Comparison of ENCODE assay signal across 16 cellular contexts in genomic region chr2:74019516-74019915, GRCh38. TPM values are rescaled to one million over a fixed set of nuclear protein-coding genes. Genes with fewer than 3 reads are reported as not detected.
DNase-seq lines count a peak whose midpoint lies in the region; TF ChIP-seq lines count a peak whose summit lies in the region.
"Had no signal": no experiment of that assay in that cellular context is flagged by ENCODE, and none has a peak within 500 bp of the region (broad histone marks: within the 10 kb centered on the region; RNA-seq: fewer than 3 reads in every experiment).

No MANE protein-coding gene starts in this region.

- peaks cover 7% of the 10 kb centered on the region for H3K4me1 Mint-ChIP-seq in neural progenitor cell

- peaks cover 52% of the 10 kb centered on the region for H3K79me2 ChIP-seq in neural progenitor cell (ENCODE audit: low read depth)

- H3K27ac Mint-ChIP-seq in neural progenitor cell, result peak overlapping the region; percentile 3
- H3K27ac Mint-ChIP-seq: activated naive CD8-positive, alpha-beta T cell treated with anti-CD3 and anti-CD28 coated beads for 36 hours; activated T-helper 1 cell treated with anti-CD3 and anti-CD28 coated beads, Interleukin-12 subunit alpha, Interleukin-12 subunit beta, Interleukin-2, Interleukin-4 antibody, amounts not matched to agents 30 ng/mL and 10 ng/mL and 1 ng/mL, durations not matched to agents 14 hours and 24 hours and 36 hours had no signal

- no peaks in the 10 kb centered on the region for H3K36me3 ChIP-seq in neural progenitor cell
- H3K36me3 ChIP-seq: colonic mucosa, SJSA1, uterus had no signal

- no peak overlapping the region for H3K9ac ChIP-seq in neural progenitor cell

- peaks cover 3% of the 10 kb centered on the region for H3K36me3 Mint-ChIP-seq in neural progenitor cell

- TF ChIP-seq CTCF in neural progenitor cell (IDR thresholded peaks at IDR 0.05), result no peak

- peaks cover 50% of the 10 kb centered on the region for H4K20me1 ChIP-seq in neural progenitor cell (ENCODE audit: low read depth)

- no peaks in the 10 kb centered on the region for H3K27me3 ChIP-seq in neural progenitor cell
- H3K27me3 ChIP-seq: colonic mucosa, SJSA1, uterus had no signal

- no peak overlapping the region for H3K4me3 Mint-ChIP-seq in neural progenitor cell
- H3K4me3 Mint-ChIP-seq: activated naive CD8-positive, alpha-beta T cell treated with anti-CD3 and anti-CD28 coated beads for 36 hours; activated T-helper 1 cell treated with anti-CD3 and anti-CD28 coated beads, Interleukin-12 subunit alpha, Interleukin-12 subunit beta, Interleukin-2, Interleukin-4 antibody, amounts not matched to agents 30 ng/mL and 10 ng/mL and 1 ng/mL, durations not matched to agents 14 hours and 24 hours and 36 hours had no signal

- H3K9me3 Mint-ChIP-seq in neural progenitor cell, result no peaks in the 10 kb centered on the region
- H3K9me3 Mint-ChIP-seq: activated naive CD8-positive, alpha-beta T cell treated with anti-CD3 and anti-CD28 coated beads for 36 hours; activated T-helper 1 cell treated with anti-CD3 and anti-CD28 coated beads, Interleukin-12 subunit alpha, Interleukin-12 subunit beta, Interleukin-2, Interleukin-4 antibody, amounts not matched to agents 30 ng/mL and 10 ng/mL and 1 ng/mL, durations not matched to agents 14 hours and 24 hours and 36 hours had no signal

- no peak overlapping the region for H3K4me3 ChIP-seq in neural progenitor cell
- H3K4me3 ChIP-seq: colonic mucosa, SJSA1, uterus had no signal

- no peak overlapping the region for H2AFZ ChIP-seq in neural progenitor cell (replicated peaks)

- no peaks in the 10 kb centered on the region for H3K4me1 ChIP-seq in neural progenitor cell
- H3K4me1 ChIP-seq: colonic mucosa, SJSA1, uterus had no signal

- no peak overlapping the region for H3K4me2 ChIP-seq in neural progenitor cell

- in situ Hi-C loops in G401 (cut with HindIII; ENCODE audit: low sequenced_read_pairs), result no loop called here

- H3K27me3 Mint-ChIP-seq in neural progenitor cell (ENCODE audit: insufficient read depth, low read depth), result peaks cover 6% of the 10 kb centered on the region
- H3K27me3 Mint-ChIP-seq: activated naive CD8-positive, alpha-beta T cell treated with anti-CD3 and anti-CD28 coated beads for 36 hours had no signal

- H3F3A ChIP-seq in neural progenitor cell (ENCODE audit: low read depth), result no peaks in the 10 kb centered on the region

- DNase-seq in NCI-H82 (lab: John Stamatoyannopoulos, UW), result peak; percentile 71
- no peak for DNase-seq in NCI-H82 treated with DMSO at 0.1 percent for 48 hours (lab: John Stamatoyannopoulos, UW; ENCODE audit: unreplicated experiment)
- peak; percentile 76 for DNase-seq in G401 (ENCODE audit: low spot score)
- peak; percentile 65 for DNase-seq in cerebellum (ENCODE audit: low spot score)
- no peak for DNase-seq in neural progenitor cell (ENCODE audit: low spot score)
- no peak for DNase-seq in COLO829 (ENCODE audit: low spot score)
- no peak for DNase-seq in 8988T
- no peak for DNase-seq in NCI-H1092 (lab: John Stamatoyannopoulos, UW)
- DNase-seq: activated naive CD8-positive, alpha-beta T cell treated with anti-CD3 and anti-CD28 coated beads for 36 hours; colonic mucosa; DMS153; GF-D8; NCI-H1105 treated with DMSO at 0.1 percent for 48 hours; uterus had no signal

- H3K27ac ChIP-seq in neural progenitor cell, result no peak overlapping the region
- H3K27ac ChIP-seq: colonic mucosa, SJSA1, uterus had no signal

- no peaks in the 10 kb centered on the region for H3K9me3 ChIP-seq in neural progenitor cell (ENCODE audit: low read depth)
- H3K9me3 ChIP-seq: colonic mucosa, SJSA1, uterus had no signal

RNA-seq across cellular contexts. Expression of gene TET3, which starts 34.8 kb away (rescaled TPM):
- total RNA-seq in G401 (2014; rRNA removed; shearing (Covaris generic)), result 2.0 and 3.7 TPM in 2 replicates
- total RNA-seq in cerebellum (22.0 TPM), neural progenitor cell (ENCODE audit: low replicate concordance) (6.2 and 9.1 TPM in 2 replicates)

Comparison
In these comparisons a context has a peak if more than half of its experiments do, and no peak if none do; other contexts are left out.
1. DNase-seq: peak in NCI-H82 (single experiment), G401 (single experiment) and cerebellum (single experiment); none in NCI-H82 treated with DMSO at 0.1 percent for 48 hours (single experiment), neural progenitor cell (single experiment), COLO829 (single experiment), 8988T (single experiment) and NCI-H1092 (single experiment).